7 cellular contexts compared by ENCODE assay signal in genomic region chr1:228109962-228110488, GRCh38. TPM values are rescaled to one million over a fixed set of nuclear protein-coding genes. Genes with fewer than 3 reads are reported as not detected.
DNase-seq lines count a peak whose midpoint lies in the region; ATAC-seq, FAIRE-seq and TF ChIP-seq lines count a peak whose summit lies in the region.
"Had no signal": no experiment of that assay in that cellular context is flagged by ENCODE, and none has a peak within 500 bp of the region (broad histone marks: within the 10 kb centered on the region; RNA-seq: fewer than 3 reads in every experiment).

No MANE protein-coding gene starts in this region.

- H3K4me3 Mint-ChIP-seq in activated CD8-positive, alpha-beta T cell treated with anti-CD3 and anti-CD28 coated beads, Interleukin-2, amount 10 ng/mL, durations not matched to agents 7 days and 5 days, result peak overlapping the region; percentile 92

- H3K27ac Mint-ChIP-seq in activated CD8-positive, alpha-beta T cell treated with anti-CD3 and anti-CD28 coated beads, Interleukin-2, amount 10 ng/mL, durations not matched to agents 7 days and 5 days, result peak overlapping the region; percentile 96

- DNase-seq in activated CD8-positive, alpha-beta T cell treated with anti-CD3 and anti-CD28 coated beads, Interleukin-2, amount 10 ng/mL, durations not matched to agents 7 days and 5 days, result no peak
- DNase-seq in lower lobe of right lung (no peak), GM03348 (ENCODE audit: low spot score) (no peak), HTR-8/SVneo (ENCODE audit: insufficient read length, low spot score) (no peak)

- H3K9me3 Mint-ChIP-seq in activated CD8-positive, alpha-beta T cell treated with anti-CD3 and anti-CD28 coated beads, Interleukin-2, amount 10 ng/mL, durations not matched to agents 7 days and 5 days (ENCODE audit: insufficient read depth), result no peaks in the 10 kb centered on the region

- POLR2A ChIA-PET in activated CD8-positive, alpha-beta T cell treated with anti-CD3 and anti-CD28 coated beads, Interleukin-2, amount 10 ng/mL, durations not matched to agents 7 days and 5 days (lab: Charles Lee), result interaction anchor here (0.8 to 2.8 kb wide), 7 partner anchors 9 to 355 kb away, joined by 3 to 16 read pairs (median 4); partner anchors contain the start of gene ARF1

- H3K27me3 ChIP-seq in lower lobe of right lung (ENCODE audit: low read depth), result no peaks in the 10 kb centered on the region

- no peak for TF ChIP-seq CTCF in lower lobe of right lung (IDR thresholded peaks at IDR 0.05)

- peaks cover 9% of the 10 kb centered on the region for H3K36me3 Mint-ChIP-seq in activated CD8-positive, alpha-beta T cell treated with anti-CD3 and anti-CD28 coated beads, Interleukin-2, amount 10 ng/mL, durations not matched to agents 7 days and 5 days (ENCODE audit: low read depth)

- intact Hi-C loops in lower lobe of right lung (cut with DNase I), result no loop called here

- peaks cover 22% of the 10 kb centered on the region for H3K4me1 ChIP-seq in lower lobe of right lung

- H3K9me3 ChIP-seq in lower lobe of right lung, result no peaks in the 10 kb centered on the region

- peak; percentile 3 for ATAC-seq in GM21737 (IDR thresholded peaks at IDR 0.05; ENCODE audit: unreplicated experiment)
- no peak for ATAC-seq in activated CD8-positive, alpha-beta T cell treated with anti-CD3 and anti-CD28 coated beads, Interleukin-2, amount 10 ng/mL, durations not matched to agents 7 days and 5 days
- ATAC-seq in lower lobe of right lung, result peak; percentile 12 to 52
- ATAC-seq in HG03159 (IDR thresholded peaks at IDR 0.05; ENCODE audit: unreplicated experiment), result no peak

- no peak for FAIRE-seq in HTR-8/SVneo (lab: Jason Lieb, UNC)
- FAIRE-seq: endometrium had no signal

- H3K36me3 ChIP-seq in lower lobe of right lung, result peaks cover 23% of the 10 kb centered on the region

- H3K27me3 Mint-ChIP-seq in activated CD8-positive, alpha-beta T cell treated with anti-CD3 and anti-CD28 coated beads, Interleukin-2, amount 10 ng/mL, durations not matched to agents 7 days and 5 days (ENCODE audit: low read depth), result no peaks in the 10 kb centered on the region

- H3K27ac ChIP-seq in lower lobe of right lung, result peak overlapping the region; percentile 92

- CTCF ChIA-PET in activated CD8-positive, alpha-beta T cell treated with anti-CD3 and anti-CD28 coated beads, Interleukin-2, amount 10 ng/mL, durations not matched to agents 7 days and 5 days (lab: Charles Lee), result interaction anchor here (0.8 to 1.5 kb wide), 4 partner anchors 9 to 55 kb away, joined by 3 to 6 read pairs (median 4); no protein-coding TSS in a partner anchor

- H3K4me3 ChIP-seq in lower lobe of right lung, result peak overlapping the region; percentile 78

- H3K4me1 Mint-ChIP-seq in activated CD8-positive, alpha-beta T cell treated with anti-CD3 and anti-CD28 coated beads, Interleukin-2, amount 10 ng/mL, durations not matched to agents 7 days and 5 days (ENCODE audit: low read depth), result peaks cover 34% of the 10 kb centered on the region

RNA-seq across cellular contexts. Expression of gene MRPL55, which starts 0.9 kb away (rescaled TPM):
- 10 to 100 TPM; 51.1 to 60.7 TPM for total RNA-seq in activated CD8-positive, alpha-beta T cell treated with anti-CD3 and anti-CD28 coated beads, Interleukin-2, amount 10 ng/mL, durations not matched to agents 7 days and 5 days
- total RNA-seq in lower lobe of right lung, result 43.6 TPM

RNA-seq across cellular contexts. Expression of gene C1orf35, which starts 6.9 kb away (rescaled TPM):
- total RNA-seq in activated CD8-positive, alpha-beta T cell treated with anti-CD3 and anti-CD28 coated beads, Interleukin-2, amount 10 ng/mL, durations not matched to agents 7 days and 5 days, result 10 to 100 TPM; 24.7 to 25.6 TPM
- total RNA-seq in lower lobe of right lung, result 12.4 TPM

RNA-seq across cellular contexts. Expression of gene ARF1, which starts 27.5 kb away (rescaled TPM):
- total RNA-seq in activated CD8-positive, alpha-beta T cell treated with anti-CD3 and anti-CD28 coated beads, Interleukin-2, amount 10 ng/mL, durations not matched to agents 7 days and 5 days, result 100 to 1,000 TPM; 313 to 322 TPM
- total RNA-seq in lower lobe of right lung, result 368 TPM

RNA-seq across cellular contexts. Expression of gene GUK1, which starts 30.1 kb away (rescaled TPM):
- 100 to 1,000 TPM; 339 to 344 TPM for total RNA-seq in activated CD8-positive, alpha-beta T cell treated with anti-CD3 and anti-CD28 coated beads, Interleukin-2, amount 10 ng/mL, durations not matched to agents 7 days and 5 days
- total RNA-seq in lower lobe of right lung, result 192 TPM

RNA-seq across cellular contexts. Expression of gene GJC2, which starts 39.7 kb away (rescaled TPM):
- 1 to 10 TPM; 4.1 to 4.4 TPM for total RNA-seq in activated CD8-positive, alpha-beta T cell treated with anti-CD3 and anti-CD28 coated beads, Interleukin-2, amount 10 ng/mL, durations not matched to agents 7 days and 5 days
- total RNA-seq in lower lobe of right lung, result 6.0 TPM

Comparison
In these comparisons a context has a peak if more than half of its experiments do, and no peak if none do; other contexts are left out.
1. ATAC-seq: peak in GM21737 (single experiment) and lower lobe of right lung (2 of 2); none in activated CD8-positive, alpha-beta T cell treated with anti-CD3 and anti-CD28 coated beads, Interleukin-2, amount 10 ng/mL, durations not matched to agents 7 days and 5 days (single experiment) and HG03159 (single experiment).